Comparison of ENCODE assay signal across 19 cellular contexts in the genomic region with DNA sequence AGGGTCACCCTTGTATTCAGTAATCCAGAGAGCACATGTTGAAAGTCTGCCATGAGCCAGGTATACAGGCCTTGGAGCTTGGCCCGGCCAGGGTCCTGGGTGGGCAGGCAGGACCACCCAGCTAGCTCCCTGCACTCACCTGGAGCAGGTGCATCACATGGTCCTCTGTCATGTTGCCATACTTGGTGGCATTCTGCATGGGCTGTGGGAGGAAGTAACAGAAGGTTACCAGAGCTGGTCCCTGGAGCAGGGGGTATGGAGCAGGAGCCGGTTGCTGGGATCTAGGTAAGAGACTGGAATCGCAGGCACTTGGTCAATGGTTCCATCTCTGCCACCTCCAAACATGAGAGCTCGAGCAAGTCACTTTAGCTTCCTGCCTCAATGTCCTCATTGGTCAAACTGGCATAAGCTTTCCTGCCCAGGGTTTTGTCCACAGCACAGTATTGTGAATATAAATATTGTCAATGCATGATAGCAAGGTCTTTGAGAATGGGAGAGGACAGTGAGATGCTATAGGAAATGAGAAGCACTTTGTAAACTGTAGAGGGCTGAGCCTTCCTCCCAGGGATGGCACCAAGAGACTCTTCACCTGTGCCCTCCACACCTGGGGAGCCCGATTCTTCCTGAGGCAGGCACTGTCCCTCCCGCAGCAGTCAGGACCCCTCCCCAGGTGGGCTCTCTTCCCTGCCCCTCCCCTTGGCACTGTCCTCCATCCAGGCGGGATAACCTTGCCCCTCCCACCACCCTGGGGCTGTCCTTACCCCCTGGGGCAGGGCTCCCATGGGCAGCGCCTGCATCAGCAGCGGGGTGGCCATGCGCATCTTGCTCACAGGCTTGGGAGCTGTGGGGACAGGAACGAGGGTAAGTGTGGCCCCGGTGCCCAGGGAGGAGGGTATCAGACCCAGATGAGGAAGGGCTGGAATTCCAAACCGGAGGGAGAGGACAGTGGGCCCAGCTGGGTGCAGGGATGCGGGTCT. TPM values are rescaled to one million over a fixed set of nuclear protein-coding genes. Genes with fewer than 3 reads are reported as not detected.
A peak's percentile ranks its signal among the peaks of the same experiment; 100 is the strongest.
DNase-seq lines count a peak whose midpoint lies in the region; ATAC-seq and TF ChIP-seq lines count a peak whose summit lies in the region.
"Had no signal": no experiment of that assay in that cellular context is flagged by ENCODE, and none has a peak within 500 bp of the region (broad histone marks: within the 10 kb centered on the region; RNA-seq: fewer than 3 reads in every experiment).

No MANE protein-coding gene starts in this region.

- no peak overlapping the region for H3K4me3 ChIP-seq in upper lobe of left lung
- H3K4me3 ChIP-seq: GM23248, neural progenitor cell, PC-9 had no signal

- 80 to 83% methylated on average over 10 to 14 of the region's 14 CpGs for WGBS in upper lobe of left lung, 2 donors

- H3K4me3 Mint-ChIP-seq in activated naive CD8-positive, alpha-beta T cell, result no peak overlapping the region
- no peak overlapping the region for H3K4me3 Mint-ChIP-seq in activated naive CD8-positive, alpha-beta T cell treated with anti-CD3 and anti-CD28 coated beads for 36 hours
- H3K4me3 Mint-ChIP-seq in central memory CD8-positive, alpha-beta T cell, result peak overlapping the region; percentile 98
- H3K4me3 Mint-ChIP-seq: neural progenitor cell; stimulated activated naive CD8-positive, alpha-beta T cell treated with anti-CD3 and anti-CD28 coated beads, Interleukin-15, amount 100 ng/mL, for 72 hours had no signal

- TF ChIP-seq EP300 in upper lobe of left lung (IDR thresholded peaks at IDR 0.05), result no peak

- peak overlapping the region; percentile 54 to 95 (median 94) for H3K27ac ChIP-seq in upper lobe of left lung
- H3K27ac ChIP-seq: GM23248, neural progenitor cell, PC-9 had no signal

- peaks cover 24% of the 10 kb centered on the region for H3K4me1 Mint-ChIP-seq in activated naive CD8-positive, alpha-beta T cell (ENCODE audit: low read depth)
- peaks cover 25% of the 10 kb centered on the region for H3K4me1 Mint-ChIP-seq in activated naive CD8-positive, alpha-beta T cell treated with anti-CD3 and anti-CD28 coated beads for 36 hours
- H3K4me1 Mint-ChIP-seq in central memory CD8-positive, alpha-beta T cell, result peaks cover 44% of the 10 kb centered on the region

- no peaks in the 10 kb centered on the region for H3K27me3 ChIP-seq in upper lobe of left lung
- H3K27me3 ChIP-seq: heart left ventricle, neural progenitor cell had no signal

- H3K9me3 ChIP-seq in upper lobe of left lung, result no peaks in the 10 kb centered on the region
- H3K9me3 ChIP-seq: heart left ventricle had no signal

- no peaks in the 10 kb centered on the region for H3K27me3 Mint-ChIP-seq in activated naive CD8-positive, alpha-beta T cell
- H3K27me3 Mint-ChIP-seq in activated naive CD8-positive, alpha-beta T cell treated with anti-CD3 and anti-CD28 coated beads for 36 hours, result no peaks in the 10 kb centered on the region
- no peaks in the 10 kb centered on the region for H3K27me3 Mint-ChIP-seq in central memory CD8-positive, alpha-beta T cell
- H3K27me3 Mint-ChIP-seq: stimulated activated naive CD8-positive, alpha-beta T cell treated with anti-CD3 and anti-CD28 coated beads, Interleukin-15, amount 100 ng/mL, for 72 hours had no signal

- H3K36me3 Mint-ChIP-seq in activated naive CD8-positive, alpha-beta T cell, result no peaks in the 10 kb centered on the region
- H3K36me3 Mint-ChIP-seq in activated naive CD8-positive, alpha-beta T cell treated with anti-CD3 and anti-CD28 coated beads for 36 hours, result peaks cover 24% of the 10 kb centered on the region
- H3K36me3 Mint-ChIP-seq in central memory CD8-positive, alpha-beta T cell (ENCODE audit: insufficient read depth), result peaks cover 95% of the 10 kb centered on the region

- H3K36me3 ChIP-seq in upper lobe of left lung, result peaks cover 39 to 71% (median 61%) of the 10 kb centered on the region in 4 donors
- H3K36me3 ChIP-seq: neural progenitor cell had no signal

- H3K27ac Mint-ChIP-seq in activated naive CD8-positive, alpha-beta T cell, result peak overlapping the region; percentile 41
- H3K27ac Mint-ChIP-seq in activated naive CD8-positive, alpha-beta T cell treated with anti-CD3 and anti-CD28 coated beads for 36 hours, result no peak overlapping the region
- H3K27ac Mint-ChIP-seq in central memory CD8-positive, alpha-beta T cell (ENCODE audit: low read depth), result peak overlapping the region; percentile 100
- H3K27ac Mint-ChIP-seq: activated T-helper 2 cell treated with anti-CD3 and anti-CD28 coated beads, Interferon-gamma antibody, Interleukin-2, Interleukin-4, amounts not matched to agents 10 μg/mL and 5 μg/mL and 100 μg/mL, durations not matched to agents 14 hours and 24 hours and 36 hours; neural progenitor cell had no signal

- in situ Hi-C loops in KBM-7 (cut with MboI; ENCODE audit: low pct_unique_long_range_greater_than_20kb, low sequenced_read_pairs), result no loop called here

- DNase-seq in activated naive CD8-positive, alpha-beta T cell treated with anti-CD3 and anti-CD28 coated beads for 36 hours, result no peak
- no peak for DNase-seq in central memory CD8-positive, alpha-beta T cell (ENCODE audit: low spot score in 2 of 2)
- DNase-seq in upper lobe of left lung (peak in 1 of 2 donors; percentile 77), KBM-7 (no peak), DMS 273 (lab: John Stamatoyannopoulos, UW; ENCODE audit: unreplicated experiment) (no peak)
- DNase-seq: activated CD4-positive, alpha-beta T cell treated with anti-CD3 and anti-CD28 coated beads, Interleukin-2, amount 50 U/mL, for 1 hour; amniotic stem cell; cerebellar nuclear complex; GM23248; mesendoderm; PC-9; stimulated activated naive CD8-positive, alpha-beta T cell treated with anti-CD3 and anti-CD28 coated beads, Interleukin-15, amount 100 ng/mL, for 72 hours had no signal

- no peak for ATAC-seq in central memory CD8-positive, alpha-beta T cell (replicated peaks; ENCODE audit: extremely low read depth, poor library complexity, severe bottlenecking)
- no peak for ATAC-seq in upper lobe of left lung (ENCODE audit: low FRiP score in 2 of 2)
- ATAC-seq in GM21619 (IDR thresholded peaks at IDR 0.05; ENCODE audit: unreplicated experiment), result no peak
- ATAC-seq: heart left ventricle; SK-N-SH treated with all-trans-retinoic acid at 6 μM for 48 hours; stimulated activated naive CD8-positive, alpha-beta T cell treated with anti-CD3 and anti-CD28 coated beads, Interleukin-15, amount 100 ng/mL, for 72 hours had no signal

- no peak for TF ChIP-seq CTCF in upper lobe of left lung (IDR thresholded peaks at IDR 0.05)

- TF ChIP-seq POLR2A in GM18526 (IDR thresholded peaks at IDR 0.05; ENCODE audit: extremely low read depth, insufficient read length) (peak; percentile 23), upper lobe of left lung (IDR thresholded peaks at IDR 0.05) (no peak)

- H3K9me3 Mint-ChIP-seq in activated naive CD8-positive, alpha-beta T cell (ENCODE audit: low read depth), result no peaks in the 10 kb centered on the region
- H3K9me3 Mint-ChIP-seq in activated naive CD8-positive, alpha-beta T cell treated with anti-CD3 and anti-CD28 coated beads for 36 hours, result no peaks in the 10 kb centered on the region
- no peaks in the 10 kb centered on the region for H3K9me3 Mint-ChIP-seq in central memory CD8-positive, alpha-beta T cell
- H3K9me3 Mint-ChIP-seq: activated T-helper 2 cell treated with anti-CD3 and anti-CD28 coated beads, Interferon-gamma antibody, Interleukin-2, Interleukin-4, amounts not matched to agents 10 μg/mL and 5 μg/mL and 100 μg/mL, durations not matched to agents 14 hours and 24 hours and 36 hours; neural progenitor cell; stimulated activated naive CD8-positive, alpha-beta T cell treated with anti-CD3 and anti-CD28 coated beads, Interleukin-15, amount 100 ng/mL, for 72 hours had no signal

- peaks cover 37 to 51% (median 43%) of the 10 kb centered on the region in 4 donors for H3K4me1 ChIP-seq in upper lobe of left lung

RNA-seq across cellular contexts. Expression of a gene that starts 6.3 kb away (rescaled TPM):
- total RNA-seq in activated naive CD8-positive, alpha-beta T cell treated with anti-CD3 and anti-CD28 coated beads for 36 hours, result 100 to 1,000 TPM; 290 to 294 TPM
- 1,000 to 10,000 TPM in 5 of 6 donors, 100 to 1,000 TPM in 1; 957 to 4,783 (median 3,180) TPM for total RNA-seq in upper lobe of left lung
- total RNA-seq: GM23248 had no signal

RNA-seq across cellular contexts. Expression of a gene that starts 43.1 kb away (rescaled TPM):
- 1,000 to 10,000 TPM; 2,978 to 3,004 TPM for total RNA-seq in activated naive CD8-positive, alpha-beta T cell treated with anti-CD3 and anti-CD28 coated beads for 36 hours
- total RNA-seq in upper lobe of left lung, result 1,000 to 10,000 TPM in 5 of 6 donors, 100 to 1,000 TPM in 1; 806 to 1,982 (median 1,727) TPM

RNA-seq across cellular contexts. Expression of a gene that starts 48.9 kb away (rescaled TPM):
- 100 to 1,000 TPM; 138 to 140 TPM for total RNA-seq in activated naive CD8-positive, alpha-beta T cell treated with anti-CD3 and anti-CD28 coated beads for 36 hours
- 10 to 100 TPM; 21.7 to 71.2 (median 30.4) TPM for total RNA-seq in upper lobe of left lung
